Comparison of ENCODE assay signal across 2 cellular contexts in the genomic region with DNA sequence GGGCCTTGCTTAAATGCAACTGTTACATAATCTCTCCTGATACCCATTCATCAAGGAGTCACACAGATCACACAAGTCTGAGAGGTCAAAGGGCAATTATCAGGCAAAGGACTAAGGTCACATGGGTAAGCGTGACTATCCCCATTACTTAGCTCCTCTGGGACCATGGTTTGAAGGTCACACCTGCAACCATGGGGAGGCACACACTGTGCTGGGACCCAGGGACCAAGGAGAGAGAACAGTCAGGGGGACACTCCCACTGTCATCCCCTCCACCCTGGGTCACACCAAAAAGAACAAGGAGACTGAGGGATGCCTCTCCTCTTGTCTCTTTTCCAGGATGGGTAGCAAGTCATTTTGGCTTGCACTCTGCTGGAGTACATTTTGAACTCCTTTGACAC.
TF ChIP-seq lines count a peak whose summit lies in the region.

No MANE protein-coding gene starts in this region.

TF ChIP-seq in IMR-90, 13 proteins besides CTCF, POLR2A, EP300 and RAD21:
- no peak for TF ChIP-seq RCOR1 (IDR thresholded peaks at IDR 0.05; ENCODE audit: insufficient replicate concordance, low read length)

TF ChIP-seq in H1, 55 proteins besides CTCF, POLR2A, EP300 and RAD21:
- TF ChIP-seq CBX5 (IDR thresholded peaks at IDR 0.05; ENCODE audit: low read depth, low read length) (peak; percentile 51; the same call in 1 of the 2 replicates), EGR1 (IDR thresholded peaks at IDR 0.05; ENCODE audit: borderline replicate concordance, low read depth, low read length) (no peak)
